ENCODE assay signal across 14 cellular contexts in genomic region chr4:159070742-159071141, GRCh38. TPM values are rescaled to one million over a fixed set of nuclear protein-coding genes. Genes with fewer than 3 reads are reported as not detected.
A peak's percentile ranks its signal among the peaks of the same experiment; 100 is the strongest.
DNase-seq lines count a peak whose midpoint lies in the region; ATAC-seq and TF ChIP-seq lines count a peak whose summit lies in the region.
"Had no signal": no experiment of that assay in that cellular context is flagged by ENCODE, and none has a peak within 500 bp of the region (broad histone marks: within the 10 kb centered on the region; RNA-seq: fewer than 3 reads in every experiment).

No MANE protein-coding gene starts in this region.

- intact Hi-C loops in MCF 10A (cut with micrococcal nuclease) = no loop called here

- no TSS peak for BruUV-seq in MCF 10A (replicated peaks; lab: Mats Ljungman, UMichigan)

- H3K27me3 ChIP-seq in ACC112 (ENCODE audit: insufficient read depth, low read length) (no peaks in the 10 kb centered on the region), HUES48 (ENCODE audit: control insufficient read depth, insufficient read depth, low read length) (no peaks in the 10 kb centered on the region), right atrium auricular region (no peaks in the 10 kb centered on the region)
- H3K27me3 ChIP-seq: testis had no signal

- POLR2A ChIA-PET in MCF 10A (lab: Yijun Ruan, JAX) = interaction anchor here (0.6 to 2.8 kb wide), 7 partner anchors 19 to 73 kb away, joined by 3 to 16 read pairs (median 3); no protein-coding TSS in a partner anchor

- TF ChIP-seq CTCF in MCF 10A (IDR thresholded peaks at IDR 0.05; ENCODE audit: unreplicated experiment) = no peak
- TF ChIP-seq CTCF in right atrium auricular region (IDR thresholded peaks at IDR 0.05) = no peak

- ATAC-seq in GM19395 (IDR thresholded peaks at IDR 0.05; ENCODE audit: unreplicated experiment) = no peak
- ATAC-seq in HG03469 (IDR thresholded peaks at IDR 0.05; ENCODE audit: unreplicated experiment) = no peak

- no peak overlapping the region for H3K9ac ChIP-seq in HUES48 (ENCODE audit: low read depth, low read length)

- CTCF ChIA-PET in MCF 10A (lab: Yijun Ruan, JAX) = interaction anchor here (0.6 kb wide), 1 partner anchor 73 kb away, joined by 3 read pairs; no protein-coding TSS in a partner anchor

- peak overlapping the region; percentile 87 for H3K27ac Mint-ChIP-seq in MCF 10A (ENCODE audit: low read depth, unreplicated experiment)
- H3K27ac Mint-ChIP-seq: nephron had no signal

- H2AFZ ChIP-seq in ACC112 (ENCODE audit: low read length, unreplicated experiment) = no peak overlapping the region

- H3K36me3 ChIP-seq in ACC112 (ENCODE audit: insufficient read depth, low read length) = no peaks in the 10 kb centered on the region
- H3K36me3 ChIP-seq in HUES48 (ENCODE audit: control insufficient read depth, insufficient read depth, low read length) = no peaks in the 10 kb centered on the region
- H3K36me3 ChIP-seq in right atrium auricular region = no peaks in the 10 kb centered on the region

- peaks cover 45% of the 10 kb centered on the region for H3K4me1 ChIP-seq in ACC112 (ENCODE audit: control insufficient read depth, insufficient read depth, low read length, unreplicated experiment)
- peaks cover 19% of the 10 kb centered on the region for H3K4me1 ChIP-seq in HUES48 (ENCODE audit: control insufficient read depth, insufficient read depth, low read length)
- no peaks in the 10 kb centered on the region for H3K4me1 ChIP-seq in right atrium auricular region
- H3K4me1 ChIP-seq: testis had no signal

- H3K27ac ChIP-seq in ACC112 (ENCODE audit: low read depth, low read length) = peak overlapping the region; percentile 92
- peak overlapping the region; percentile 92 for H3K27ac ChIP-seq in HUES48 (ENCODE audit: low read depth, low read length)
- H3K27ac ChIP-seq in right atrium auricular region = no peak overlapping the region

- H3K4me3 Mint-ChIP-seq in MCF 10A (ENCODE audit: unreplicated experiment) = peak overlapping the region; percentile 48
- H3K4me3 Mint-ChIP-seq: nephron had no signal

- DNase-seq in MCF 10A (ENCODE audit: unreplicated experiment) = peak; percentile 91
- peak; percentile 1 to 12 for DNase-seq in hippocampal formation (lab: John Stamatoyannopoulos, UW)
- DNase-seq in NAMALWA (ENCODE audit: low spot score) = no peak
- DNase-seq in right atrium auricular region (ENCODE audit: low spot score) = no peak
- DNase-seq: activated gamma-delta T cell treated with Interleukin-2 at 50 U/mL for 16 hours; NCI-H1930; RPMI8226; stimulated activated CD4-positive, alpha-beta T cell treated with anti-CD3 and anti-CD28 coated beads, Interleukin-4, amount 100 ng/mL, for 24 hours; testis had no signal

- H3K4me3 ChIP-seq in ACC112 (ENCODE audit: low read depth, low read length) (peak overlapping the region; percentile 30; the same call in 1 of the 2 replicates), HUES48 (ENCODE audit: low read depth, low read length) (no peak overlapping the region), right atrium auricular region (no peak overlapping the region)
- H3K4me3 ChIP-seq: testis had no signal

- H3K4me1 Mint-ChIP-seq in MCF 10A (ENCODE audit: insufficient read depth, unreplicated experiment) = peaks cover 24% of the 10 kb centered on the region

- no peaks in the 10 kb centered on the region for H3K79me2 ChIP-seq in ACC112 (ENCODE audit: control insufficient read depth, insufficient read depth, low read length, unreplicated experiment)

- H3K36me3 Mint-ChIP-seq in MCF 10A (ENCODE audit: insufficient read depth, unreplicated experiment) = no peaks in the 10 kb centered on the region

- H3K9me3 ChIP-seq in HUES48 (ENCODE audit: control insufficient read depth, insufficient read depth, low read length) (no peaks in the 10 kb centered on the region), right atrium auricular region (no peaks in the 10 kb centered on the region)
- H3K9me3 ChIP-seq: testis had no signal

- no peaks in the 10 kb centered on the region for H3K9me3 Mint-ChIP-seq in MCF 10A (ENCODE audit: unreplicated experiment)
- H3K9me3 Mint-ChIP-seq: nephron had no signal

- H3K27me3 Mint-ChIP-seq in MCF 10A (ENCODE audit: insufficient read depth, unreplicated experiment) = no peaks in the 10 kb centered on the region

RNA-seq across cellular contexts. Expression of gene RAPGEF2, which starts 32.1 kb away (rescaled TPM):
- total RNA-seq in MCF 10A (2022) (26.3 and 27.4 TPM in 2 replicates), right atrium auricular region (10 to 100 TPM; 49.8 to 51.5 TPM)

Comparison
In these comparisons a context has a peak if more than half of its experiments do, and no peak if none do; other contexts are left out.
1. H3K27ac ChIP-seq: peak in ACC112 (single experiment) and HUES48 (single experiment); none in right atrium auricular region (0 of 2).
2. DNase-seq: peak in MCF 10A (single experiment) and hippocampal formation (2 of 2); none in NAMALWA (single experiment) and right atrium auricular region (single experiment).